ENCODE assay signal across 34 cellular contexts in genomic region chr20:16119909-16120308, GRCh38.
"Had no signal": no experiment of that assay in that cellular context is flagged by ENCODE, and none has a peak within 500 bp of the region (broad histone marks: within the 10 kb centered on the region; RNA-seq: fewer than 3 reads in every experiment).

No MANE protein-coding gene starts in this region.

- H3K9me3 ChIP-seq: MG63 had no signal

- DNase-seq: Karpas-422, Kasumi-1, MG63, MM.1S, MV-4-11, NCI-H1048, NCI-H1092, NCI-H1092 treated with DMSO at 0.1 percent for 48 hours, NCI-H1105, NCI-H1105 treated with DMSO at 0.1 percent for 48 hours, NCI-H1417, NCI-H1417 treated with DMSO at 0.1 percent for 48 hours, NCI-H1436, NCI-H1436 treated with DMSO at 0.1 percent for 48 hours, NCI-H146, NCI-H1694, NCI-H1694 treated with DMSO at 0.1 percent for 48 hours, NCI-H187, NCI-H187 treated with DMSO at 0.1 percent for 48 hours, NCI-H1930, NCI-H2029, NCI-H2029 treated with DMSO at 0.1 percent for 48 hours, NCI-H2081, NCI-H2081 treated with DMSO at 0.1 percent for 48 hours, NCI-H2107, NCI-H2171, NCI-H2171 treated with DMSO at 0.1 percent for 48 hours, NCI-H2227 treated with DMSO at 0.1 percent for 48 hours, NCI-H226, NCI-H345, NCI-H446, NCI-H446 treated with DMSO at 0.1 percent for 48 hours, NCI-H510A, NCI-H510A treated with DMSO at 0.1 percent for 48 hours had no signal

- H3K36me3 ChIP-seq: MG63 had no signal

- H3K4me3 ChIP-seq: MG63 had no signal

- H3K27me3 ChIP-seq: MG63 had no signal
